Comparison of ENCODE assay signal across 11 cellular contexts in genomic region chr3:66609660-66610547, GRCh38.
DNase-seq lines count a peak whose midpoint lies in the region; ATAC-seq and TF ChIP-seq lines count a peak whose summit lies in the region.
"Had no signal": no experiment of that assay in that cellular context is flagged by ENCODE, and none has a peak within 500 bp of the region (broad histone marks: within the 10 kb centered on the region; RNA-seq: fewer than 3 reads in every experiment).

No MANE protein-coding gene starts in this region.

- TF ChIP-seq CTCF in breast epithelium (IDR thresholded peaks at IDR 0.05), result no peak
- TF ChIP-seq CTCF in nephron (IDR thresholded peaks at IDR 0.05; ENCODE audit: unreplicated experiment in 3 of 3), result no peak
- TF ChIP-seq CTCF in adrenal gland (IDR thresholded peaks at IDR 0.05), result no peak

- H3K27ac ChIP-seq in breast epithelium, result peak overlapping the region; percentile 36 to 70
- H3K27ac ChIP-seq in adrenal gland, result no peak overlapping the region
- H3K27ac ChIP-seq: HL-60 had no signal

- DNase-seq in DMS79 treated with DMSO at 0.1 percent for 48 hours (lab: John Stamatoyannopoulos, UW) (peak; percentile 29), NCI-H2171 treated with DMSO at 0.1 percent for 48 hours (lab: John Stamatoyannopoulos, UW) (peak; percentile 77), breast epithelium (ENCODE audit: low spot score in 2 of 2) (peak in 1 of 2 donors; percentile 60), NCI-H82 treated with DMSO at 0.1 percent for 48 hours (lab: John Stamatoyannopoulos, UW; ENCODE audit: unreplicated experiment) (no peak), adrenal gland (no peak)
- DNase-seq in NK-92 treated with Interleukin-12 subunit alpha and Interleukin-12 subunit beta, amount 100 ng/mL, for 24 hours (lab: John Stamatoyannopoulos, UW), result no peak
- DNase-seq: DND-41, foreskin melanocyte had no signal

- TF ChIP-seq POLR2A in breast epithelium (IDR thresholded peaks at IDR 0.05) (no peak), adrenal gland (IDR thresholded peaks at IDR 0.05) (no peak)

- peak overlapping the region; percentile 14 to 91 (median 75) for H3K27ac Mint-ChIP-seq in nephron

- ATAC-seq in GM21529 (IDR thresholded peaks at IDR 0.05; ENCODE audit: unreplicated experiment), result no peak

- H3K4me1 ChIP-seq in breast epithelium (no peaks in the 10 kb centered on the region), adrenal gland (replicated peaks in 1 of 2) (no peaks in the 10 kb centered on the region)

- H3K27me3 Mint-ChIP-seq in nephron (ENCODE audit: low read depth), result no peaks in the 10 kb centered on the region

- no peak overlapping the region for H3K4me3 Mint-ChIP-seq in nephron

- no peaks in the 10 kb centered on the region for H3K27me3 ChIP-seq in breast epithelium
- no peaks in the 10 kb centered on the region for H3K27me3 ChIP-seq in adrenal gland

- no peaks in the 10 kb centered on the region for H3K36me3 Mint-ChIP-seq in nephron (ENCODE audit: low read depth)

- intact Hi-C loops in breast epithelium (cut with DNase I; ENCODE audit: low total_unique reads) (loop anchor here (10.0 kb wide), 1 partner anchor 1675 kb away; no protein-coding TSS in a partner anchor), adrenal gland (cut with DNase I) (no loop called here)

- H3K4me3 ChIP-seq in breast epithelium (no peak overlapping the region), adrenal gland (no peak overlapping the region)

- no peaks in the 10 kb centered on the region for H3K9me3 Mint-ChIP-seq in nephron

- H3K36me3 ChIP-seq in breast epithelium, result no peaks in the 10 kb centered on the region
- no peaks in the 10 kb centered on the region for H3K36me3 ChIP-seq in adrenal gland (replicated peaks in 1 of 2)

- H3K9me3 ChIP-seq in breast epithelium (no peaks in the 10 kb centered on the region), adrenal gland (replicated peaks in 1 of 3) (no peaks in the 10 kb centered on the region)

- H3K4me1 Mint-ChIP-seq in nephron, result peaks cover 15% of the 10 kb centered on the region

- WGBS in adrenal gland, 4 donors, result 72 to 83% (median 81%) methylated on average over 8 of the region's 8 CpGs

Comparison
In these comparisons a context has a peak if more than half of its experiments do, and no peak if none do; other contexts are left out.
1. DNase-seq: peak in DMS79 treated with DMSO at 0.1 percent for 48 hours (single experiment) and NCI-H2171 treated with DMSO at 0.1 percent for 48 hours (single experiment); none in NK-92 treated with Interleukin-12 subunit alpha and Interleukin-12 subunit beta, amount 100 ng/mL, for 24 hours (single experiment), NCI-H82 treated with DMSO at 0.1 percent for 48 hours (single experiment) and adrenal gland (0 of 7).
2. H3K27ac ChIP-seq: peak in breast epithelium (2 of 2); none in adrenal gland (0 of 5).